In the genomic region with DNA sequence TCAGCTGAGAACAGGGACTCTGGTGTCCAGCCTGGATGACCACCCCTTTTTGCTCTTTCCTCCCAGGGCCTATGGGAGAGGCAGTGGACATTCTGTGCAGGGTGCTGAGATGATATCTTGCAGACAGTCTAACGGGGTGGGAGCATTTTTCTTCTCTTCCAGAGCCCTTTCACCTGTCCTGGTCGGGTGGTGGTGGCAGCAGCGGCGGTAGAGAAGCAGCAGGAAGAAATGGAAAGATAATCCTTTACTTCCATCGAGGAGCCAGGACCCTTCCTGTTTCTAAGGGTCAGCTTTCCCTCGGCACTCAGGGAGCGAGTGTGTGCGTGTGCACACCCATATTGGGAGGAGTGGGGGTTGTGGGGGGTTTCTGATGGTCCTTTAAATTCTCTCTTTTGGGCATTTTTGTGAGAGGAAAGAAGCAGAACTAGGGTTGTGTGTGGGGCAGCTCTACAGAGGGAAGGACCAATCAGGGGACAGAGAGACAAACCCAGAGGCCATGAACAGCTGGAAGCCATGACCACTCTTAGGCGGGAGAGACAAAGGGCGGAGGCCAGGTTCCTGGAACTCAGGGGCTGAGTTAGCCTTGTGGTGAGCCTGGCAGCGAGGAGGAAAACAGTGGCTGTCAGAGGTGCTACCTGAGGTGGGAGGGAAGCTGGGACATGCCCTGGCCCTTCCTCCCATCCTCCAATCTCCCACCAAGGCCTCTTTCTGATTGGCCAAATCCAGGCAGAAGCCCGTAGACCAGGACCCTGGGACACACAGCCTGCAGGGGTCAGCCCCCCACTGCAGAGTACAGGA, we compare ENCODE assay signal across 2 cellular contexts.
TF ChIP-seq lines count a peak whose summit lies in the region.

No MANE protein-coding gene starts in this region.

TF ChIP-seq in GM23338, 12 proteins besides CTCF, POLR2A, EP300 and RAD21 (continued from another document):
- TF ChIP-seq, protein P1, sequence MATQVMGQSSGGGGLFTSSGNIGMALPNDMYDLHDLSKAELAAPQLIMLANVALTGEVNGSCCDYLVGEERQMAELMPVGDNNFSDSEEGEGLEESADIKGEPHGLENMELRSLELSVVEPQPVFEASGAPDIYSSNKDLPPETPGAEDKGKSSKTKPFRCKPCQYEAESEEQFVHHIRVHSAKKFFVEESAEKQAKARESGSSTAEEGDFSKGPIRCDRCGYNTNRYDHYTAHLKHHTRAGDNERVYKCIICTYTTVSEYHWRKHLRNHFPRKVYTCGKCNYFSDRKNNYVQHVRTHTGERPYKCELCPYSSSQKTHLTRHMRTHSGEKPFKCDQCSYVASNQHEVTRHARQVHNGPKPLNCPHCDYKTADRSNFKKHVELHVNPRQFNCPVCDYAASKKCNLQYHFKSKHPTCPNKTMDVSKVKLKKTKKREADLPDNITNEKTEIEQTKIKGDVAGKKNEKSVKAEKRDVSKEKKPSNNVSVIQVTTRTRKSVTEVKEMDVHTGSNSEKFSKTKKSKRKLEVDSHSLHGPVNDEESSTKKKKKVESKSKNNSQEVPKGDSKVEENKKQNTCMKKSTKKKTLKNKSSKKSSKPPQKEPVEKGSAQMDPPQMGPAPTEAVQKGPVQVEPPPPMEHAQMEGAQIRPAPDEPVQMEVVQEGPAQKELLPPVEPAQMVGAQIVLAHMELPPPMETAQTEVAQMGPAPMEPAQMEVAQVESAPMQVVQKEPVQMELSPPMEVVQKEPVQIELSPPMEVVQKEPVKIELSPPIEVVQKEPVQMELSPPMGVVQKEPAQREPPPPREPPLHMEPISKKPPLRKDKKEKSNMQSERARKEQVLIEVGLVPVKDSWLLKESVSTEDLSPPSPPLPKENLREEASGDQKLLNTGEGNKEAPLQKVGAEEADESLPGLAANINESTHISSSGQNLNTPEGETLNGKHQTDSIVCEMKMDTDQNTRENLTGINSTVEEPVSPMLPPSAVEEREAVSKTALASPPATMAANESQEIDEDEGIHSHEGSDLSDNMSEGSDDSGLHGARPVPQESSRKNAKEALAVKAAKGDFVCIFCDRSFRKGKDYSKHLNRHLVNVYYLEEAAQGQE (IDR thresholded peaks at IDR 0.05; ENCODE audit: unreplicated experiment), result no peak
- TF ChIP-seq JUNB (IDR thresholded peaks at IDR 0.05; ENCODE audit: unreplicated experiment) (no peak), EZH2 (IDR thresholded peaks at IDR 0.05; ENCODE audit: low read depth, unreplicated experiment) (no peak), CREB1 (CRISPR knock-in tag; IDR thresholded peaks at IDR 0.05; ENCODE audit: low read depth) (no peak), NANOG (IDR thresholded peaks at IDR 0.05; ENCODE audit: borderline replicate concordance) (no peak)
- TF ChIP-seq, protein P2, sequence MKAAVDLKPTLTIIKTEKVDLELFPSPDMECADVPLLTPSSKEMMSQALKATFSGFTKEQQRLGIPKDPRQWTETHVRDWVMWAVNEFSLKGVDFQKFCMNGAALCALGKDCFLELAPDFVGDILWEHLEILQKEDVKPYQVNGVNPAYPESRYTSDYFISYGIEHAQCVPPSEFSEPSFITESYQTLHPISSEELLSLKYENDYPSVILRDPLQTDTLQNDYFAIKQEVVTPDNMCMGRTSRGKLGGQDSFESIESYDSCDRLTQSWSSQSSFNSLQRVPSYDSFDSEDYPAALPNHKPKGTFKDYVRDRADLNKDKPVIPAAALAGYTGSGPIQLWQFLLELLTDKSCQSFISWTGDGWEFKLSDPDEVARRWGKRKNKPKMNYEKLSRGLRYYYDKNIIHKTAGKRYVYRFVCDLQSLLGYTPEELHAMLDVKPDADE (IDR thresholded peaks at IDR 0.05), result no peak

TF ChIP-seq in WTC11, 78 proteins besides CTCF, POLR2A, EP300 and RAD21 (continued from another document):
- TF ChIP-seq, protein P3, sequence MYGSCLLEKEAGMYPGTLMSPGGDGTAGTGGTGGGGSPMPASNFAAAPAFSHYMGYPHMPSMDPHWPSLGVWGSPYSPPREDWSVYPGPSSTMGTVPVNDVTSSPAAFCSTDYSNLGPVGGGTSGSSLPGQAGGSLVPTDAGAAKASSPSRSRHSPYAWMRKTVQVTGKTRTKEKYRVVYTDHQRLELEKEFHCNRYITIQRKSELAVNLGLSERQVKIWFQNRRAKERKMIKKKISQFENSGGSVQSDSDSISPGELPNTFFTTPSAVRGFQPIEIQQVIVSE (CRISPR knock-in tag; IDR thresholded peaks at IDR 0.05; ENCODE audit: borderline replicate concordance), result no peak
- no peak for TF ChIP-seq NR2C2 (CRISPR knock-in tag; IDR thresholded peaks at IDR 0.05)
- TF ChIP-seq OVOL2 (CRISPR knock-in tag; IDR thresholded peaks at IDR 0.05; ENCODE audit: borderline replicate concordance), result no peak
- TF ChIP-seq, protein P4, sequence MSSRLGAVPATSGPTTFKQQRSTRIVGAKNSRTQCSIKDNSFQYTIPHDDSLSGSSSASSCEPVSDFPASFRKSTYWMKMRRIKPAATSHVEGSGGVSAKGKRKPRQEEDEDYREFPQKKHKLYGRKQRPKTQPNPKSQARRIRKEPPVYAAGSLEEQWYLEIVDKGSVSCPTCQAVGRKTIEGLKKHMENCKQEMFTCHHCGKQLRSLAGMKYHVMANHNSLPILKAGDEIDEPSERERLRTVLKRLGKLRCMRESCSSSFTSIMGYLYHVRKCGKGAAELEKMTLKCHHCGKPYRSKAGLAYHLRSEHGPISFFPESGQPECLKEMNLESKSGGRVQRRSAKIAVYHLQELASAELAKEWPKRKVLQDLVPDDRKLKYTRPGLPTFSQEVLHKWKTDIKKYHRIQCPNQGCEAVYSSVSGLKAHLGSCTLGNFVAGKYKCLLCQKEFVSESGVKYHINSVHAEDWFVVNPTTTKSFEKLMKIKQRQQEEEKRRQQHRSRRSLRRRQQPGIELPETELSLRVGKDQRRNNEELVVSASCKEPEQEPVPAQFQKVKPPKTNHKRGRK (CRISPR knock-in tag; IDR thresholded peaks at IDR 0.05; ENCODE audit: borderline replicate concordance), result no peak
- TF ChIP-seq MXD4 (CRISPR knock-in tag; IDR thresholded peaks at IDR 0.05; ENCODE audit: borderline replicate concordance), result no peak
